20 cellular contexts compared by ENCODE assay signal in genomic region chr3:78281381-78281780, GRCh38.
DNase-seq lines count a peak whose midpoint lies in the region; FAIRE-seq and TF ChIP-seq lines count a peak whose summit lies in the region.
"Had no signal": no experiment of that assay in that cellular context is flagged by ENCODE, and none has a peak within 500 bp of the region (broad histone marks: within the 10 kb centered on the region; RNA-seq: fewer than 3 reads in every experiment).

No MANE protein-coding gene starts in this region.

- H3K23ac ChIP-seq in H1 (ENCODE audit: insufficient read length) (no peak overlapping the region), neuronal stem cell (ENCODE audit: low read depth, low read length, poor library complexity) (no peak overlapping the region)

- H3K36me3 Mint-ChIP-seq in activated CD4-positive, alpha-beta T cell treated with anti-CD3 and anti-CD28 coated beads, Interleukin-2, amount 10 ng/mL, durations not matched to agents 7 days and 5 days (ENCODE audit: low read depth) = no peaks in the 10 kb centered on the region
- H3K36me3 Mint-ChIP-seq: CD8-positive, alpha-beta memory T cell; IgD-negative memory B cell had no signal

- TF ChIP-seq RAD21 in H1 (IDR thresholded peaks at IDR 0.05 in 1 of 2, conservative IDR thresholded peaks at IDR 0.05 in 1 of 2; ENCODE audit: low read depth in 2 of 2, low read length in 2 of 2) = no peak

- no peak overlapping the region for H3K9ac ChIP-seq in H1 (replicated peaks in 1 of 4; ENCODE audit: extremely low read depth in 1 of 4, low read depth in 3 of 4, low read length in 3 of 4)
- H3K9ac ChIP-seq in neuronal stem cell (ENCODE audit: low read depth, low read length, poor library complexity) = no peak overlapping the region

- H2BK5ac ChIP-seq in H1 (ENCODE audit: low read depth, low read length) = no peak overlapping the region
- no peak overlapping the region for H2BK5ac ChIP-seq in neuronal stem cell (ENCODE audit: low read length)

- no peaks in the 10 kb centered on the region for H3K4me1 Mint-ChIP-seq in activated CD4-positive, alpha-beta T cell treated with anti-CD3 and anti-CD28 coated beads, Interleukin-2, amount 10 ng/mL, durations not matched to agents 7 days and 5 days
- H3K4me1 Mint-ChIP-seq: CD8-positive, alpha-beta memory T cell had no signal

- in situ Hi-C loops in brain microvascular endothelial cell (cut with HindIII; ENCODE audit: low pct_ligation_motif_present, low sequenced_read_pairs) = no loop called here

- peaks cover 4% of the 10 kb centered on the region for H3K9me3 Mint-ChIP-seq in activated CD4-positive, alpha-beta T cell treated with anti-CD3 and anti-CD28 coated beads, Interleukin-2, amount 10 ng/mL, durations not matched to agents 7 days and 5 days

- H4K91ac ChIP-seq in H1 (replicated peaks; ENCODE audit: insufficient read length, low read length) (no peak overlapping the region), neuronal stem cell (ENCODE audit: low read depth, low read length, poor library complexity) (no peak overlapping the region)

- H3K27me3 Mint-ChIP-seq in activated CD4-positive, alpha-beta T cell treated with anti-CD3 and anti-CD28 coated beads, Interleukin-2, amount 10 ng/mL, durations not matched to agents 7 days and 5 days = no peaks in the 10 kb centered on the region
- H3K27me3 Mint-ChIP-seq: CD8-positive, alpha-beta memory T cell; IgD-negative memory B cell had no signal

- H2AFZ ChIP-seq in H1 (ENCODE audit: low read length) (no peak overlapping the region), neuronal stem cell (ENCODE audit: low read length) (peak overlapping the region; percentile 57)

- H3K4me2 ChIP-seq in H1 (ENCODE audit: insufficient read depth in 1 of 2, low read depth in 2 of 2, low read length in 2 of 2) (no peak overlapping the region), neuronal stem cell (ENCODE audit: insufficient read depth, low read length, poor library complexity, severe bottlenecking) (no peak overlapping the region)
- H3K4me2 ChIP-seq: A549 had no signal

- H2BK20ac ChIP-seq in H1 (ENCODE audit: low read length) = no peak overlapping the region

- no peak for TF ChIP-seq POLR2A in H1 (IDR thresholded peaks at IDR 0.05; ENCODE audit: control extremely low read depth in 1 of 2, low read depth in 2 of 2, low read length in 2 of 2)

- H3K14ac ChIP-seq in H1 (ENCODE audit: insufficient read length) = no peak overlapping the region
- H3K14ac ChIP-seq in neuronal stem cell (ENCODE audit: low read length) = no peak overlapping the region

- WGBS in H1 (ENCODE audit: extremely low coverage in 1 of 2, insufficient coverage in 1 of 2, insufficient read length in 1 of 2, insufficient replicate concordance in 2 of 2, low coverage in 1 of 2, low lambda C conversion rate in 2 of 2, missing lambda C conversion rate in 1 of 2), 2 experiments = 94% methylated on average over 5 of the region's 6 CpGs; no CpG with 5 or more reads in 1 of the 2 experiments
- WGBS in neuronal stem cell (ENCODE audit: extremely low coverage in 2 of 2, insufficient read length in 2 of 2, insufficient replicate concordance in 1 of 2), 2 donors = no CpG with 5 or more reads among the region's 6 CpGs

- FAIRE-seq in H1 (lab: Jason Lieb, UNC) = no peak
- FAIRE-seq: A549, D721Med, RCC 7860 had no signal

- no peak overlapping the region for H3K4me3 Mint-ChIP-seq in activated CD4-positive, alpha-beta T cell treated with anti-CD3 and anti-CD28 coated beads, Interleukin-2, amount 10 ng/mL, durations not matched to agents 7 days and 5 days
- H3K4me3 Mint-ChIP-seq: CD8-positive, alpha-beta memory T cell; IgD-negative memory B cell had no signal

- H3K18ac ChIP-seq in H1 (ENCODE audit: extremely low read depth, low read length) (no peak overlapping the region), neuronal stem cell (ENCODE audit: low read length) (peak overlapping the region; percentile 21)

- H4K20me1 ChIP-seq in H1 (replicated peaks in 1 of 2; ENCODE audit: control insufficient read depth in 1 of 2, insufficient read depth in 2 of 2, low read length in 2 of 2) = no peaks in the 10 kb centered on the region

- no peak overlapping the region for H3K27ac Mint-ChIP-seq in activated CD4-positive, alpha-beta T cell treated with anti-CD3 and anti-CD28 coated beads, Interleukin-2, amount 10 ng/mL, durations not matched to agents 7 days and 5 days
- H3K27ac Mint-ChIP-seq: IgD-negative memory B cell had no signal

- DNase-seq in BE2C (peak; percentile 15), NCI-H524 treated with DMSO at 0.1 percent for 48 hours (lab: John Stamatoyannopoulos, UW) (peak; percentile 28), H1 (ENCODE audit: low read depth in 1 of 2, low spot score in 2 of 2) (no peak), neuronal stem cell (ENCODE audit: low spot score) (no peak), AG08395 (ENCODE audit: low spot score) (no peak), brain microvascular endothelial cell (no peak)
- no peak for DNase-seq in activated CD4-positive, alpha-beta T cell treated with anti-CD3 and anti-CD28 coated beads, Interleukin-2, amount 10 ng/mL, durations not matched to agents 7 days and 5 days
- DNase-seq: C1 segment of cervical spinal cord; CD8-positive, alpha-beta memory T cell; GOT3; MM.1S; NCI-H1092; NCI-H1436 treated with DMSO at 0.1 percent for 48 hours; NCI-H2029; NCI-H345; NCI-H526 treated with DMSO at 0.1 percent for 48 hours had no signal

- no peaks in the 10 kb centered on the region for H3K79me2 ChIP-seq in H1 (ENCODE audit: control insufficient read depth in 1 of 2, insufficient read depth in 2 of 2, low read length in 2 of 2)

- H3K23me2 ChIP-seq in H1 (ENCODE audit: low read depth, low read length) = no peaks in the 10 kb centered on the region

- H3K79me1 ChIP-seq in H1 (ENCODE audit: low read depth, low read length) (no peaks in the 10 kb centered on the region), neuronal stem cell (ENCODE audit: low read depth, low read length) (no peaks in the 10 kb centered on the region)

- H3K4me3 ChIP-seq in BE2C (ENCODE audit: low read depth, low read length) (no peak overlapping the region), H1 (ENCODE audit: extremely low read depth in 1 of 4, insufficient read depth in 2 of 4, low read depth in 3 of 4, low read length in 4 of 4) (no peak overlapping the region), neuronal stem cell (ENCODE audit: low read length in 2 of 2) (no peak overlapping the region), brain microvascular endothelial cell (ENCODE audit: low read depth, low read length) (no peak overlapping the region)
- H3K4me3 ChIP-seq: A549 had no signal

- no peak for TF ChIP-seq EP300 in H1 (IDR thresholded peaks at IDR 0.05; ENCODE audit: borderline replicate concordance in 1 of 2, low read depth in 2 of 2, low read length in 2 of 2)

- TF ChIP-seq CTCF in BE2C (IDR thresholded peaks at IDR 0.05; ENCODE audit: low read depth, low read length) = no peak
- no peak for TF ChIP-seq CTCF in H1 (IDR thresholded peaks at IDR 0.05; ENCODE audit: control extremely low read depth in 1 of 3, insufficient read depth in 1 of 3, low read depth in 1 of 3, low read length in 3 of 3)
- TF ChIP-seq CTCF in brain microvascular endothelial cell (IDR thresholded peaks at IDR 0.05; ENCODE audit: low read depth, low read length, missing control alignments) = no peak

- H4K8ac ChIP-seq in H1 (ENCODE audit: extremely low read depth, insufficient read depth, low read length) = peak overlapping the region; percentile 45; the same call in 1 of the 2 replicates
- H4K8ac ChIP-seq in neuronal stem cell (ENCODE audit: low read depth, low read length) = no peak overlapping the region

- no peaks in the 10 kb centered on the region for H3K27me3 ChIP-seq in BE2C
- H3K27me3 ChIP-seq in H1 (replicated peaks in 1 of 4; ENCODE audit: control insufficient read depth in 3 of 4, extremely low read depth in 1 of 4, insufficient read depth in 3 of 4, low read length in 3 of 4) = no peaks in the 10 kb centered on the region
- H3K27me3 ChIP-seq in neuronal stem cell (ENCODE audit: control insufficient read depth in 3 of 3, insufficient read depth in 3 of 3, low read depth in 1 of 3, low read length in 3 of 3) = no peaks in the 10 kb centered on the region
- H3K27me3 ChIP-seq in brain microvascular endothelial cell (replicated peaks) = no peaks in the 10 kb centered on the region

- no peak overlapping the region for H3K27ac ChIP-seq in H1 (ENCODE audit: low read depth, low read length)
- no peak overlapping the region for H3K27ac ChIP-seq in neuronal stem cell (replicated peaks; ENCODE audit: low read length)
- no peak overlapping the region for H3K27ac ChIP-seq in brain microvascular endothelial cell
- H3K27ac ChIP-seq: A549 had no signal

- POLR2A ChIA-PET in H1 (lab: Charles Lee; ENCODE audit: partially characterized antibody) = no interaction called here
- POLR2A ChIA-PET in activated CD4-positive, alpha-beta T cell treated with anti-CD3 and anti-CD28 coated beads, Interleukin-2, amount 10 ng/mL, durations not matched to agents 7 days and 5 days (lab: Charles Lee) = no interaction called here

- H3K4me1 ChIP-seq in BE2C (peaks cover 6% of the 10 kb centered on the region), H1 (replicated peaks in 1 of 4; ENCODE audit: control insufficient read depth in 3 of 4, insufficient read depth in 4 of 4, low read length in 3 of 4) (peaks cover 0 to 12% (median 3%) of the 10 kb centered on the region in 4 experiments; a peak in 5 of 7 replicates), neuronal stem cell (ENCODE audit: control insufficient read depth in 2 of 2, insufficient read depth in 1 of 2, low read depth in 1 of 2, low read length in 2 of 2) (peaks cover 2 to 5% of the 10 kb centered on the region in 2 donors)
- H3K4me1 ChIP-seq: A549 had no signal

- H3K4ac ChIP-seq in H1 (replicated peaks; ENCODE audit: insufficient read length, low read depth, low read length) = no peak overlapping the region
- no peak overlapping the region for H3K4ac ChIP-seq in neuronal stem cell (ENCODE audit: low read length)

- CTCF ChIA-PET in H1 (lab: Charles Lee; ENCODE audit: partially characterized antibody) = interaction anchor here (1.1 kb wide), 1 partner anchor 12 kb away, joined by 5 read pairs; no protein-coding TSS in a partner anchor
- CTCF ChIA-PET in activated CD4-positive, alpha-beta T cell treated with anti-CD3 and anti-CD28 coated beads, Interleukin-2, amount 10 ng/mL, durations not matched to agents 7 days and 5 days (lab: Charles Lee) = no interaction called here

- H2BK12ac ChIP-seq in H1 (ENCODE audit: low read depth, low read length) (no peak overlapping the region), neuronal stem cell (ENCODE audit: low read length) (no peak overlapping the region)

- H3K56ac ChIP-seq in H1 (replicated peaks; ENCODE audit: insufficient read length, low read depth, low read length) = no peak overlapping the region

- no peaks in the 10 kb centered on the region for H3K36me3 ChIP-seq in BE2C
- H3K36me3 ChIP-seq in H1 (ENCODE audit: control insufficient read depth in 2 of 4, insufficient read depth in 4 of 4, low read length in 3 of 4) = no peaks in the 10 kb centered on the region
- no peaks in the 10 kb centered on the region for H3K36me3 ChIP-seq in neuronal stem cell (replicated peaks in 1 of 2; ENCODE audit: control insufficient read depth in 2 of 2, insufficient read depth in 2 of 2, low read length in 2 of 2)
- H3K36me3 ChIP-seq in brain microvascular endothelial cell (replicated peaks) = no peaks in the 10 kb centered on the region

- H2BK120ac ChIP-seq in H1 (replicated peaks; ENCODE audit: low read depth, low read length) = no peak overlapping the region
- no peak overlapping the region for H2BK120ac ChIP-seq in neuronal stem cell (ENCODE audit: low read depth, low read length)

- H3K9me3 ChIP-seq in BE2C (no peaks in the 10 kb centered on the region), H1 (ENCODE audit: insufficient read depth in 2 of 2, low read depth in 1 of 2, low read length in 1 of 2) (no peaks in the 10 kb centered on the region), neuronal stem cell (replicated peaks in 1 of 2; ENCODE audit: control insufficient read depth in 2 of 2, insufficient read depth in 1 of 2, low read depth in 1 of 2, low read length in 2 of 2) (no peaks in the 10 kb centered on the region)
- H3K9me3 ChIP-seq: A549 had no signal

- H2BK15ac ChIP-seq in H1 (ENCODE audit: low read length) (no peak overlapping the region), neuronal stem cell (ENCODE audit: low read length) (no peak overlapping the region)

- H2AK5ac ChIP-seq in H1 (ENCODE audit: low read depth, low read length) = no peak overlapping the region
- no peak overlapping the region for H2AK5ac ChIP-seq in neuronal stem cell (ENCODE audit: low read depth, low read length)

- no peak overlapping the region for H4K5ac ChIP-seq in H1 (ENCODE audit: insufficient read length, low read depth, low read length)

Comparison
In these comparisons a context has a peak if more than half of its experiments do, and no peak if none do; other contexts are left out.
1. DNase-seq: peak in BE2C (single experiment) and NCI-H524 treated with DMSO at 0.1 percent for 48 hours (single experiment); none in H1 (0 of 2), neuronal stem cell (single experiment), AG08395 (single experiment), activated CD4-positive, alpha-beta T cell treated with anti-CD3 and anti-CD28 coated beads, Interleukin-2, amount 10 ng/mL, durations not matched to agents 7 days and 5 days (single experiment) and brain microvascular endothelial cell (single experiment).